ENCODE assay signal across 11 cellular contexts in genomic region chr10:126042354-126042753, GRCh38.
DNase-seq lines count a peak whose midpoint lies in the region; ATAC-seq and TF ChIP-seq lines count a peak whose summit lies in the region.
"Had no signal": no experiment of that assay in that cellular context is flagged by ENCODE, and none has a peak within 500 bp of the region (broad histone marks: within the 10 kb centered on the region; RNA-seq: fewer than 3 reads in every experiment).

No MANE protein-coding gene starts in this region.

- H3K27me3 ChIP-seq in CD8-positive, alpha-beta memory T cell (ENCODE audit: insufficient read depth, low read length, poor library complexity, severe bottlenecking): no peaks in the 10 kb centered on the region
- H3K27me3 ChIP-seq: SJSA1 had no signal

- H3K27ac Mint-ChIP-seq in CD8-positive, alpha-beta memory T cell: peak overlapping the region; percentile 73 to 100 (median 96)
- H3K27ac Mint-ChIP-seq in natural killer cell treated with Interleukin-12 subunit alpha and Interleukin-12 subunit beta and Interleukin-15 and Interleukin-18, amount 100 ng/mL, for 72 hours: peak overlapping the region; percentile 70 to 96
- H3K27ac Mint-ChIP-seq in osteocyte (ENCODE audit: unreplicated experiment): no peak overlapping the region

- CTCF ChIA-PET in CD8-positive, alpha-beta memory T cell (lab: Charles Lee): no interaction called here

- peak overlapping the region in 6 of 7 donors; percentile 26 to 75 (median 44) for H3K4me3 Mint-ChIP-seq in CD8-positive, alpha-beta memory T cell
- H3K4me3 Mint-ChIP-seq in natural killer cell treated with Interleukin-12 subunit alpha and Interleukin-12 subunit beta and Interleukin-15 and Interleukin-18, amount 100 ng/mL, for 72 hours: peak overlapping the region; percentile 55
- no peak overlapping the region for H3K4me3 Mint-ChIP-seq in osteocyte (ENCODE audit: unreplicated experiment)

- DNase-seq in CD8-positive, alpha-beta memory T cell: peak in 1 of 5 donors; percentile 2
- DNase-seq in coronary artery (ENCODE audit: low spot score) (no peak), osteocyte (ENCODE audit: extremely low spot score, unreplicated experiment) (no peak)
- no peak for DNase-seq in natural killer cell treated with Interleukin-12 subunit alpha and Interleukin-12 subunit beta and Interleukin-15 and Interleukin-18, amount 100 ng/mL, for 72 hours (ENCODE audit: low spot score)
- no peak for DNase-seq in central memory CD4-positive, alpha-beta T cell
- DNase-seq: EL had no signal

- H3K4me1 ChIP-seq in CD8-positive, alpha-beta memory T cell (ENCODE audit: insufficient read depth, low read length): peaks cover 11% of the 10 kb centered on the region
- H3K4me1 ChIP-seq: SJSA1 had no signal

- peak overlapping the region; percentile 47 for H3K27ac ChIP-seq in CD8-positive, alpha-beta memory T cell (ENCODE audit: low read depth, low read length)
- H3K27ac ChIP-seq in coronary artery: peak overlapping the region in 1 of 2 donors; percentile 74
- H3K27ac ChIP-seq: epithelial cell of prostate, SJSA1 had no signal

- no peaks in the 10 kb centered on the region for H3K36me3 ChIP-seq in CD8-positive, alpha-beta memory T cell (ENCODE audit: insufficient read depth, low read length)
- H3K36me3 ChIP-seq: SJSA1 had no signal

- peak; percentile 11 for ATAC-seq in HG03175 (IDR thresholded peaks at IDR 0.05; ENCODE audit: unreplicated experiment)
- no peak for ATAC-seq in natural killer cell treated with Interleukin-12 subunit alpha and Interleukin-12 subunit beta and Interleukin-15 and Interleukin-18, amount 100 ng/mL, for 72 hours
- ATAC-seq in GM18498 (IDR thresholded peaks at IDR 0.05; ENCODE audit: unreplicated experiment): no peak
- ATAC-seq in HG02642 (IDR thresholded peaks at IDR 0.05; ENCODE audit: poor library complexity, unreplicated experiment): no peak

- no peaks in the 10 kb centered on the region for H3K27me3 Mint-ChIP-seq in CD8-positive, alpha-beta memory T cell
- no peaks in the 10 kb centered on the region for H3K27me3 Mint-ChIP-seq in natural killer cell treated with Interleukin-12 subunit alpha and Interleukin-12 subunit beta and Interleukin-15 and Interleukin-18, amount 100 ng/mL, for 72 hours
- no peaks in the 10 kb centered on the region for H3K27me3 Mint-ChIP-seq in osteocyte (ENCODE audit: unreplicated experiment)

- H3K4me1 Mint-ChIP-seq in CD8-positive, alpha-beta memory T cell: peaks cover 10 to 17% (median 13%) of the 10 kb centered on the region in 3 donors
- peaks cover 19 to 21% of the 10 kb centered on the region in 2 donors for H3K4me1 Mint-ChIP-seq in natural killer cell treated with Interleukin-12 subunit alpha and Interleukin-12 subunit beta and Interleukin-15 and Interleukin-18, amount 100 ng/mL, for 72 hours (ENCODE audit: low read depth in 2 of 2)
- no peaks in the 10 kb centered on the region for H3K4me1 Mint-ChIP-seq in osteocyte (ENCODE audit: unreplicated experiment)

- TF ChIP-seq CTCF in coronary artery (IDR thresholded peaks at IDR 0.05) (no peak), osteocyte (IDR thresholded peaks at IDR 0.05) (no peak)

- H3K9me3 ChIP-seq in CD8-positive, alpha-beta memory T cell (ENCODE audit: low read length): no peaks in the 10 kb centered on the region
- H3K9me3 ChIP-seq: SJSA1 had no signal

- no peaks in the 10 kb centered on the region for H3K36me3 Mint-ChIP-seq in CD8-positive, alpha-beta memory T cell
- H3K36me3 Mint-ChIP-seq in natural killer cell treated with Interleukin-12 subunit alpha and Interleukin-12 subunit beta and Interleukin-15 and Interleukin-18, amount 100 ng/mL, for 72 hours: no peaks in the 10 kb centered on the region
- H3K36me3 Mint-ChIP-seq in osteocyte (ENCODE audit: unreplicated experiment): peaks cover 2% of the 10 kb centered on the region

- H3K9me3 Mint-ChIP-seq in CD8-positive, alpha-beta memory T cell: no peaks in the 10 kb centered on the region
- H3K9me3 Mint-ChIP-seq in natural killer cell treated with Interleukin-12 subunit alpha and Interleukin-12 subunit beta and Interleukin-15 and Interleukin-18, amount 100 ng/mL, for 72 hours: no peaks in the 10 kb centered on the region
- H3K9me3 Mint-ChIP-seq in osteocyte (ENCODE audit: unreplicated experiment): no peaks in the 10 kb centered on the region

- POLR2A ChIA-PET in CD8-positive, alpha-beta memory T cell (lab: Charles Lee): no interaction called here

- H3K4me3 ChIP-seq in CD8-positive, alpha-beta memory T cell (ENCODE audit: low read length): no peak overlapping the region
- H3K4me3 ChIP-seq in coronary artery: peak overlapping the region; percentile 21
- H3K4me3 ChIP-seq: SJSA1 had no signal
